ENCODE assay signal across 8 cellular contexts in genomic region chr21:28885853-28886177, GRCh38.
A peak's percentile ranks its signal among the peaks of the same experiment; 100 is the strongest.
DNase-seq lines count a peak whose midpoint lies in the region; ATAC-seq and TF ChIP-seq lines count a peak whose summit lies in the region.

No MANE protein-coding gene starts in this region.

- peak overlapping the region in 8 of 11 experiments; percentile 64 to 77 (median 72); a peak in 11 of 22 replicates for H3K4me2 ChIP-seq in BLaER1 treated with 17β-estradiol and CSF1 and Interleukin-3, amounts not matched to agents 10 nM and 100 nM
- peak overlapping the region; percentile 87 for H3K4me2 ChIP-seq in KMS-11

- no peak for ATAC-seq in HG03457 (IDR thresholded peaks at IDR 0.05; ENCODE audit: unreplicated experiment)

- H3K4me1 ChIP-seq in BLaER1 treated with 17β-estradiol and CSF1 and Interleukin-3, amounts not matched to agents 10 nM and 100 nM, result peaks cover 8 to 15% (median 10%) of the 10 kb centered on the region in 10 experiments; a peak in 19 of 20 replicates
- peaks cover 19% of the 10 kb centered on the region for H3K4me1 ChIP-seq in KMS-11 (ENCODE audit: low read depth, poor library complexity, severe bottlenecking)

- no peaks in the 10 kb centered on the region for H4K20me1 ChIP-seq in BLaER1 treated with 17β-estradiol and CSF1 and Interleukin-3, amounts not matched to agents 10 nM and 100 nM
- H4K20me1 ChIP-seq in KMS-11 (ENCODE audit: insufficient read depth), result no peaks in the 10 kb centered on the region

- peak overlapping the region in 2 of 10 experiments; percentile 61 to 64; a peak in 4 of 20 replicates for H3K4me3 ChIP-seq in BLaER1 treated with 17β-estradiol and CSF1 and Interleukin-3, amounts not matched to agents 10 nM and 100 nM
- H3K4me3 ChIP-seq in KMS-11 (IDR thresholded peaks at IDR 0.05; ENCODE audit: insufficient read depth, low read depth, low read length), result no peak overlapping the region
- H3K4me3 ChIP-seq in dorsolateral prefrontal cortex, result peak overlapping the region in 47 of 59 donors; percentile 53 to 94 (median 78)

- peaks cover 0 to 13% (median 4%) of the 10 kb centered on the region in 11 experiments; a peak in 5 of 22 replicates for H3K9me3 ChIP-seq in BLaER1 treated with 17β-estradiol and CSF1 and Interleukin-3, amounts not matched to agents 10 nM and 100 nM (replicated peaks in 1 of 11)

- intact Hi-C loops in dorsolateral prefrontal cortex (cut with DNase I), result loop anchor here in 1 of 2 donors (10.0 kb wide), 1 partner anchor 109 kb away; the partner anchor contains the start of gene LTN1

- peak overlapping the region; percentile 94 for H3K4me3 Mint-ChIP-seq in osteocyte (ENCODE audit: unreplicated experiment)

- H3K36me3 ChIP-seq in BLaER1 treated with 17β-estradiol and CSF1 and Interleukin-3, amounts not matched to agents 10 nM and 100 nM, result peaks cover 8 to 20% (median 11%) of the 10 kb centered on the region in 11 experiments; a peak in 13 of 22 replicates
- H3K36me3 ChIP-seq in KMS-11 (ENCODE audit: insufficient read depth), result no peaks in the 10 kb centered on the region

- no peak for TF ChIP-seq CTCF in KMS-11 (conservative IDR thresholded peaks at IDR 0.05; ENCODE audit: low read depth, low read length)
- no peak for TF ChIP-seq CTCF in dorsolateral prefrontal cortex (IDR thresholded peaks at IDR 0.05 in 54 of 56, conservative IDR thresholded peaks at IDR 0.05 in 2 of 56; ENCODE audit: low read depth in 1 of 56, partially characterized antibody in 56 of 56)
- TF ChIP-seq CTCF in osteocyte (IDR thresholded peaks at IDR 0.05), result no peak

- H3K79me2 ChIP-seq in KMS-11 (ENCODE audit: insufficient read depth, low read depth), result no peaks in the 10 kb centered on the region

- H3K27me3 Mint-ChIP-seq in osteocyte (ENCODE audit: unreplicated experiment), result peaks cover 25% of the 10 kb centered on the region

- peak overlapping the region; percentile 75 for H2AFZ ChIP-seq in KMS-11 (ENCODE audit: low read depth)

- H3K9me3 Mint-ChIP-seq in osteocyte (ENCODE audit: unreplicated experiment), result no peaks in the 10 kb centered on the region

- peak overlapping the region; percentile 99 for H3K27ac Mint-ChIP-seq in osteocyte (ENCODE audit: unreplicated experiment)

- no peak overlapping the region for H3K9ac ChIP-seq in BLaER1 treated with 17β-estradiol and CSF1 and Interleukin-3, amounts not matched to agents 10 nM and 100 nM
- H3K9ac ChIP-seq in KMS-11, result peak overlapping the region; percentile 87; the same call in 1 of the 2 replicates

- peaks cover 18% of the 10 kb centered on the region for H3K4me1 Mint-ChIP-seq in osteocyte (ENCODE audit: unreplicated experiment)

- H3K27ac ChIP-seq in BLaER1 treated with 17β-estradiol and CSF1 and Interleukin-3, amounts not matched to agents 10 nM and 100 nM, result peak overlapping the region in 5 of 11 experiments; percentile 70 to 82 (median 77); a peak in 8 of 22 replicates
- H3K27ac ChIP-seq in KMS-11 (peak overlapping the region; percentile 92), dorsolateral prefrontal cortex (peak overlapping the region in 40 of 59 donors; percentile 68 to 97 (median 90))

- DNase-seq in dorsolateral prefrontal cortex, result no peak
- no peak for DNase-seq in osteocyte (ENCODE audit: extremely low spot score, unreplicated experiment)
- DNase-seq in DMS53 treated with DMSO at 0.1 percent for 48 hours (lab: John Stamatoyannopoulos, UW; ENCODE audit: unreplicated experiment), result no peak
- DNase-seq in NCI-H2107 (lab: John Stamatoyannopoulos, UW), result no peak
- DNase-seq in midbrain (lab: John Stamatoyannopoulos, UW), result no peak

- H3K27me3 ChIP-seq in BLaER1 treated with 17β-estradiol and CSF1 and Interleukin-3, amounts not matched to agents 10 nM and 100 nM, result no peaks in the 10 kb centered on the region
- no peaks in the 10 kb centered on the region for H3K27me3 ChIP-seq in KMS-11 (ENCODE audit: insufficient read depth, low read depth)
- no peaks in the 10 kb centered on the region for H3K27me3 ChIP-seq in dorsolateral prefrontal cortex

- peaks cover 10% of the 10 kb centered on the region for H3K36me3 Mint-ChIP-seq in osteocyte (ENCODE audit: unreplicated experiment)
